In the genomic region with DNA sequence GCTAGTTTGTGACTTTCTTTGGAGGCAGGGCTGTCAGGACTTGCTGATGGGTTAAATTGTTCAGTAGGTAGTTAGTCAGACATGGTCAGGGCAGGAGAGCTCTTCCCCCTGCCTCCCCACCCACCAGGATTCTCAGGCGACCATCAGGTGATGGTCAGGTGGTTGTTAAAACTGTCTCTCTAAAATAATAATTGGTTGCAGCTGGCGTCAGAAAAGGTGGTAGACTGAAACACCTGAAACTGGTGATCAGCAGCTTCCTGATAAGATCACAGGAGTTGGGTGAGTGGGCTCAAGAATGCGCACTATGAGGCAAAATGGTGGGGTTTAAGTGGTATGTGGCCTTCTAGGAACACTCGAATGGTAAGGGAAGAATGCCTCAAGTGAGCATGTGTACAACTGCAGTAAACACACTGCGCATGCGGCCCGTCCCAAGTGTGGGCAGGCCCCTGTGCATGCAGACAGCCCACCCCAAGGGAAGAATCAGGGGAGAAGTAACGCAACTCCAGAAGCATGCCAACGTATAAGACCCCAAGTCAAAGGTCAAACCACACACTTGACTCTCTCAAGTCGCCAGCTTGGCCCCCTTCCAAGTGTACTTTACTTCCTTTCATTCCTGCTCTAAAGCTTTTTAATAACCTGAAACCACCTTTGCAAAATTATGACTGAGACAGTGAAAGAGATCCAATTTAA, we compare ENCODE assay signal across 24 cellular contexts. TPM values are rescaled to one million over a fixed set of nuclear protein-coding genes. Genes with fewer than 3 reads are reported as not detected.
DNase-seq lines count a peak whose midpoint lies in the region; ATAC-seq and TF ChIP-seq lines count a peak whose summit lies in the region.
"Had no signal": no experiment of that assay in that cellular context is flagged by ENCODE, and none has a peak within 500 bp of the region (broad histone marks: within the 10 kb centered on the region; RNA-seq: fewer than 3 reads in every experiment).

No MANE protein-coding gene starts in this region.

- no peak for TF ChIP-seq EP300 in upper lobe of left lung (IDR thresholded peaks at IDR 0.05)

- POLR2A ChIA-PET in activated B cell treated with CpG ODN at 0.5 μM for 24 hours (lab: Charles Lee) = interaction anchor here (1.9 kb wide), 1 partner anchor 340 kb away, joined by 9 read pairs; no protein-coding TSS in a partner anchor

- peak; percentile 38 for DNase-seq in activated CD8-positive, alpha-beta memory T cell treated with anti-CD3 and anti-CD28 coated beads for 24 hours
- no peak for DNase-seq in activated CD8-positive, alpha-beta memory T cell treated with anti-CD3 and anti-CD28 coated beads, Interleukin-2, amount 50 U/mL, for 4 hours
- DNase-seq in activated B cell treated with CpG ODN at 0.5 μM for 24 hours (no peak), memory B cell (ENCODE audit: low spot score in 2 of 2) (no peak), upper lobe of left lung (peak; percentile 44 to 53), C1 segment of cervical spinal cord (lab: John Stamatoyannopoulos, UW) (no peak), tibial artery (no peak)
- DNase-seq: activated CD8-positive, alpha-beta T cell treated with anti-CD3 and anti-CD28 coated beads, Interleukin-2, amount 10 ng/mL, durations not matched to agents 7 days and 5 days; BE2C; effector memory CD8-positive, alpha-beta T cell; KG1; midbrain; NCI-H1930; nephron progenitor cell; stimulated activated CD4-positive, alpha-beta T cell treated with anti-CD3 and anti-CD28 coated beads, Interleukin-4, amount 100 ng/mL, for 1 hour; T1000 had no signal

- H3K27ac Mint-ChIP-seq in activated B cell treated with CpG ODN at 0.5 μM for 24 hours = peak overlapping the region; percentile 41
- peak overlapping the region; percentile 22 for H3K27ac Mint-ChIP-seq in memory B cell
- H3K27ac Mint-ChIP-seq: activated CD8-positive, alpha-beta T cell treated with anti-CD3 and anti-CD28 coated beads, Interleukin-2, amount 10 ng/mL, durations not matched to agents 7 days and 5 days; activated naive CD8-positive, alpha-beta T cell; activated T-helper 1 cell treated with anti-CD3 and anti-CD28 coated beads, Interleukin-12 subunit alpha, Interleukin-12 subunit beta, Interleukin-2, Interleukin-4 antibody, amounts not matched to agents 30 ng/mL and 10 ng/mL and 1 ng/mL, durations not matched to agents 14 hours and 24 hours and 36 hours; effector memory CD8-positive, alpha-beta T cell; nephron progenitor cell had no signal

- TF ChIP-seq POLR2A in upper lobe of left lung (IDR thresholded peaks at IDR 0.05) = no peak

- peaks cover 10% of the 10 kb centered on the region for H3K27me3 Mint-ChIP-seq in activated B cell treated with CpG ODN at 0.5 μM for 24 hours
- peaks cover 5% of the 10 kb centered on the region for H3K27me3 Mint-ChIP-seq in memory B cell

- H3K36me3 ChIP-seq in upper lobe of left lung = no peaks in the 10 kb centered on the region
- no peaks in the 10 kb centered on the region for H3K36me3 ChIP-seq in tibial artery
- H3K36me3 ChIP-seq: BE2C, prostate gland, vagina had no signal

- H3K4me1 ChIP-seq in upper lobe of left lung (peaks cover 0 to 8% (median 0%) of the 10 kb centered on the region in 4 donors), tibial artery (no peaks in the 10 kb centered on the region)
- H3K4me1 ChIP-seq: BE2C, prostate gland, vagina had no signal

- no peaks in the 10 kb centered on the region for H3K9me3 Mint-ChIP-seq in activated B cell treated with CpG ODN at 0.5 μM for 24 hours
- H3K9me3 Mint-ChIP-seq in memory B cell = no peaks in the 10 kb centered on the region
- H3K9me3 Mint-ChIP-seq: activated T-helper 1 cell treated with anti-CD3 and anti-CD28 coated beads, Interleukin-12 subunit alpha, Interleukin-12 subunit beta, Interleukin-2, Interleukin-4 antibody, amounts not matched to agents 30 ng/mL and 10 ng/mL and 1 ng/mL, durations not matched to agents 14 hours and 24 hours and 36 hours; effector memory CD8-positive, alpha-beta T cell; nephron progenitor cell had no signal

- intact Hi-C loops in activated B cell treated with CpG ODN at 0.5 μM for 24 hours (cut with micrococcal nuclease) (no loop called here), tibial artery (cut with DNase I; ENCODE audit: low total_unique reads) (loop anchor here (5.0 kb wide), 1 partner anchor 343 kb away; no protein-coding TSS in a partner anchor)

- H3K27me3 ChIP-seq in upper lobe of left lung (no peaks in the 10 kb centered on the region), tibial artery (peaks cover 0 to 9% of the 10 kb centered on the region in 2 donors)
- H3K27me3 ChIP-seq: BE2C, vagina had no signal

- WGBS in upper lobe of left lung, 2 donors = 49 to 55% methylated on average over 10 of the region's 10 CpGs

- H3K9me3 ChIP-seq in upper lobe of left lung = no peaks in the 10 kb centered on the region
- H3K9me3 ChIP-seq in tibial artery = no peaks in the 10 kb centered on the region
- H3K9me3 ChIP-seq: BE2C, prostate gland, vagina had no signal

- peak overlapping the region in 1 of 4 donors; percentile 18 for H3K4me3 ChIP-seq in upper lobe of left lung
- H3K4me3 ChIP-seq in tibial artery = no peak overlapping the region
- H3K4me3 ChIP-seq: prostate gland, skin epidermis, vagina had no signal

- ATAC-seq in activated B cell treated with CpG ODN at 0.5 μM for 24 hours (ENCODE audit: low read depth) = no peak
- no peak for ATAC-seq in memory B cell (ENCODE audit: low read depth)
- ATAC-seq in upper lobe of left lung (ENCODE audit: low FRiP score in 2 of 2) = no peak
- no peak for ATAC-seq in SK-N-SH treated with all-trans-retinoic acid at 6 μM for 48 hours
- ATAC-seq: activated CD4-positive, CD25-positive, alpha-beta regulatory T cell treated with anti-CD3 and anti-CD28 coated beads, Interleukin-2, amount 50 U/mL, for 24 hours; activated CD8-positive, alpha-beta T cell treated with anti-CD3 and anti-CD28 coated beads, Interleukin-2, amount 10 ng/mL, durations not matched to agents 7 days and 5 days; effector memory CD8-positive, alpha-beta T cell had no signal

- H3K36me3 Mint-ChIP-seq in activated B cell treated with CpG ODN at 0.5 μM for 24 hours (ENCODE audit: low read depth) (no peaks in the 10 kb centered on the region), memory B cell (no peaks in the 10 kb centered on the region)
- H3K36me3 Mint-ChIP-seq: activated naive CD8-positive, alpha-beta T cell had no signal

- H3K4me3 Mint-ChIP-seq in activated B cell treated with CpG ODN at 0.5 μM for 24 hours (no peak overlapping the region), memory B cell (no peak overlapping the region)
- H3K4me3 Mint-ChIP-seq: activated CD8-positive, alpha-beta T cell treated with anti-CD3 and anti-CD28 coated beads, Interleukin-2, amount 10 ng/mL, durations not matched to agents 7 days and 5 days; activated naive CD8-positive, alpha-beta T cell; activated T-helper 1 cell treated with anti-CD3 and anti-CD28 coated beads, Interleukin-12 subunit alpha, Interleukin-12 subunit beta, Interleukin-2, Interleukin-4 antibody, amounts not matched to agents 30 ng/mL and 10 ng/mL and 1 ng/mL, durations not matched to agents 14 hours and 24 hours and 36 hours; effector memory CD8-positive, alpha-beta T cell; nephron progenitor cell had no signal

- no peak overlapping the region for H3K27ac ChIP-seq in upper lobe of left lung
- H3K27ac ChIP-seq in tibial artery = no peak overlapping the region
- H3K27ac ChIP-seq: prostate gland, skin epidermis, vagina had no signal

- CTCF ChIA-PET in activated B cell treated with CpG ODN at 0.5 μM for 24 hours (lab: Charles Lee) = interaction anchor here (1.1 to 7.6 kb wide), 6 partner anchors 265 to 453 kb away, joined by 3 to 79 read pairs (median 12); no protein-coding TSS in a partner anchor

- H3K4me1 Mint-ChIP-seq in activated B cell treated with CpG ODN at 0.5 μM for 24 hours (peaks cover 9% of the 10 kb centered on the region), memory B cell (peaks cover 4% of the 10 kb centered on the region)

- TF ChIP-seq CTCF in activated B cell treated with CpG ODN at 0.5 μM for 24 hours (IDR thresholded peaks at IDR 0.05) (no peak), upper lobe of left lung (IDR thresholded peaks at IDR 0.05) (no peak), tibial artery (IDR thresholded peaks at IDR 0.05) (no peak)

TF ChIP-seq in SK-N-SH treated with all-trans-retinoic acid at 6 μM for 48 hours, 23 proteins besides CTCF, POLR2A, EP300 and RAD21:
- TF ChIP-seq ARNTL (CRISPR knock-in tag; IDR thresholded peaks at IDR 0.05; ENCODE audit: borderline replicate concordance, low read depth) (no peak), ESRRG (CRISPR knock-in tag; IDR thresholded peaks at IDR 0.05) (no peak), CREB5 (CRISPR knock-in tag; IDR thresholded peaks at IDR 0.05; ENCODE audit: low read depth) (no peak), PPARA (CRISPR knock-in tag; IDR thresholded peaks at IDR 0.05; ENCODE audit: borderline replicate concordance) (no peak), ZNF70 (CRISPR knock-in tag; IDR thresholded peaks at IDR 0.05) (no peak)

RNA-seq across cellular contexts. Expression of gene BLCAP, which starts 7.9 kb away (rescaled TPM):
- total RNA-seq in activated B cell treated with CpG ODN at 0.5 μM for 24 hours = 70.3 and 78.0 TPM in 2 replicates
- total RNA-seq in upper lobe of left lung = 10 to 100 TPM; 53.4 to 79.6 (median 66.6) TPM

RNA-seq across cellular contexts. Expression of gene NNAT, which starts 14.5 kb away (rescaled TPM):
- total RNA-seq in activated B cell treated with CpG ODN at 0.5 μM for 24 hours (0.40 TPM in 1 of 2 replicates, not detected in the other), upper lobe of left lung (1 to 10 TPM in 2 of 6 donors, under 1 TPM in 2, not detected in 2; 0.66 to 1.2 (median 0.95) TPM)
- total RNA-seq: NCI-H460 had no signal

Comparison
In these comparisons a context has a peak if more than half of its experiments do, and no peak if none do; other contexts are left out.
1. DNase-seq: peak in activated CD8-positive, alpha-beta memory T cell treated with anti-CD3 and anti-CD28 coated beads for 24 hours (single experiment) and upper lobe of left lung (2 of 2); none in activated CD8-positive, alpha-beta memory T cell treated with anti-CD3 and anti-CD28 coated beads, Interleukin-2, amount 50 U/mL, for 4 hours (single experiment), activated B cell treated with CpG ODN at 0.5 μM for 24 hours (single experiment), memory B cell (0 of 2), C1 segment of cervical spinal cord (0 of 14) and tibial artery (0 of 2).